2 cellular contexts compared by ENCODE assay signal in the genomic region with DNA sequence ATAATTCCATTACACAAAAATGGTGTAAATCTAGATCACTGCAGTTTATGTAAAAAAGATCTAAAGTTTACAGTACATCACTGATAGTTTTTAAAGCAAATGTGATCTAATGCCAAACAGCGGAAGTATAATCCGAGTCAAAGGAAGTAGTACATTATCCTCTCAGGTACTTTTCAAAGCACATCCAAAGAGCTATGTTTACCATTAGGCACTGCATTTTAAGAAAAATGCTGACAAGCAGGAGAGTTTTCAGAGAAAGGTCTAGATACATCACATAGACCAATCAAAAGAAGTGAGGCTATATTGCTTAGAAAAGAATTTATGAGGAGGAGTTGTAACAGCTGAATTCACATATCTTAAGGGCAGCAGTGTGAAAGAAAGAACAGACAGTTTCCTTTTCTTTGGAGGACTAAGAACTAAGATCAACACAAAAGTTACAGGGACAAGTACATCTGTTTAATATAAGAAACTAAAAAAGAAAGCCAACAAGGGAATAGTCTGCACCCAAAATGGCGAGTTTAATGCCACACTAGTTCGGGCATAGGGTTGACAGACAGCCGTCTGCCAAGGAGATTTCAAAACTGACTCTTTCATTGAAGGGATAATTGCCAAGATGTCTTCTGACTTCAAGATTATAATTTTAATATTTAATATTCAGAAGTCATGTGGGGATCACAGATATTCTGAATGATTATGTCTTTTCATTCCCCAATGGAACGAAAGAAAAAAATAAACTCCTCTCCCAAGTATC.
TF ChIP-seq lines count a peak whose summit lies in the region.

No MANE protein-coding gene starts in this region.

TF ChIP-seq in SK-N-SH, 30 proteins besides CTCF, POLR2A, EP300 and RAD21 (continued from another document):
- no peak for TF ChIP-seq ZBTB33 (IDR thresholded peaks at IDR 0.05; ENCODE audit: borderline replicate concordance, low read depth)

TF ChIP-seq in SK-N-SH treated with all-trans-retinoic acid at 6 μM for 48 hours, 23 proteins besides CTCF, POLR2A, EP300 and RAD21 (continued from another document):
- TF ChIP-seq CSRNP3 (CRISPR knock-in tag; IDR thresholded peaks at IDR 0.05) (no peak), BACH2 (CRISPR knock-in tag; IDR thresholded peaks at IDR 0.05; ENCODE audit: borderline replicate concordance) (no peak)
TF ChIP-seq in SK-N-SH treated with all-trans-retinoic acid at 6 μM for 48 hours: peak in this region for 0.
